In the genomic region with DNA sequence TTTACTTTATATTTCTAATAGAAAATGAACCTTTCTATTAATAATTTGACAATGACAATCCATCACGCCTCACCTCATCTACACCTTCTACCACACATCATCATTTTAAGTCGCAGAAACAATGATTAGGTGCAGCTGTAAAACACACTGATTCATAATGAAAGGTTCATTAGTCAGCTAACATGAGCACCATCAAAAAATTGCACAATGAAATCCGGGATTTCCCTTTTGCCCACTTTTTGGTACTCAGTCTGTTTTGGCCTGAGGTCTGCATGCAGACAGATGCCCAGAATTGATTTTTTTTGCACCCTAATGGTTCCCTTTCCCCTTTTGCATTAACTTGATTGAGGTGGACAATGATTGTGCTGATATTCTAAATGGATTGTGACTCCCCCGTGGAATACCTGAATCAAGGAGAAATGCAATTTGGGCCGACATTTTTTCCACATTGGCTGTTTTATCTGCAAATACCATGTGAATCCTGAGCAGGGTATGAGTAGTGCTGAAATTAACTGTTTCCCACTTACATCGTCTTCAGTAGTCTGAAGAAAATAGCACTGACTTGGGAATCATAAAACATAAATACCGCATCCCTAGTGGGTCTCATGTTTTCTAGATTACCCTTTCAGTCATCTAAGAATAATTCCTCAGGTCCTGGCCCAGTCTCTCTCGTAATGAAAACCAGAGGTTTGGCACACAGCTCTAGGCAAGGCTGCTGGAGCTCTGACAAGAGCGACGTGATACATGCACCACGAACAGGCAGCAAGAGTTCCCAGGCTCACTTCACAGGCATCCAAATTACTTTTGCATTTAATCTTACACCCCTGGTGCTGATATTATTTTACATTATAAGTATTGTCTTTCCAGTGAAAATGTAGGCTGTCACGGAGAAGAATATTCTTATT, we compare ENCODE assay signal across 14 cellular contexts.
DNase-seq lines count a peak whose midpoint lies in the region; ATAC-seq, FAIRE-seq and TF ChIP-seq lines count a peak whose summit lies in the region.
"Had no signal": no experiment of that assay in that cellular context is flagged by ENCODE, and none has a peak within 500 bp of the region (broad histone marks: within the 10 kb centered on the region; RNA-seq: fewer than 3 reads in every experiment).

No MANE protein-coding gene starts in this region.

- peak; percentile 17 for DNase-seq in AG08396 (ENCODE audit: low spot score)
- peak; percentile 79 for DNase-seq in HS-5 (ENCODE audit: low read depth)
- peak; percentile 84 for DNase-seq in bronchial epithelial cell (ENCODE audit: low read depth)
- peak; percentile 4 to 32 for DNase-seq in left colon
- no peak for DNase-seq in SJCRH30
- DNase-seq in globus pallidus (ENCODE audit: low spot score) = no peak
- no peak for DNase-seq in effector CD4-positive, alpha-beta T cell
- DNase-seq: activated CD4-positive, alpha-beta T cell treated with anti-CD3 and anti-CD28 coated beads, Interleukin-2, amount 10 ng/mL, durations not matched to agents 24 days and 14 days; colonic mucosa; EL; NCI-H187 treated with DMSO at 0.1 percent for 48 hours; SW 1271 had no signal

- H3K27me3 ChIP-seq in bronchial epithelial cell (ENCODE audit: control insufficient read depth, insufficient read depth, low read length) (no peaks in the 10 kb centered on the region), SJCRH30 (no peaks in the 10 kb centered on the region)
- H3K27me3 ChIP-seq: colonic mucosa, tibial artery had no signal

- intact Hi-C loops in left colon (cut with DNase I, micrococcal nuclease) = no loop called here

- H3K4me1 ChIP-seq in SJCRH30 = no peaks in the 10 kb centered on the region
- H3K4me1 ChIP-seq: colonic mucosa, tibial artery had no signal

- FAIRE-seq in bronchial epithelial cell (lab: Jason Lieb, UNC) = no peak

- ATAC-seq in left colon (no peak), GM21717 (IDR thresholded peaks at IDR 0.05; ENCODE audit: unreplicated experiment) (no peak)

- no peak for TF ChIP-seq CTCF in bronchial epithelial cell (IDR thresholded peaks at IDR 0.05; ENCODE audit: insufficient read depth, low read length, severe bottlenecking)

- H3K4me3 ChIP-seq in bronchial epithelial cell (ENCODE audit: low read depth, low read length) (no peak overlapping the region), SJCRH30 (no peak overlapping the region)
- H3K4me3 ChIP-seq: colonic mucosa, tibial artery had no signal

- no peaks in the 10 kb centered on the region for H3K9me3 ChIP-seq in SJCRH30 (replicated peaks)
- H3K9me3 ChIP-seq: colonic mucosa, tibial artery had no signal

- no peak overlapping the region for H3K27ac ChIP-seq in SJCRH30
- H3K27ac ChIP-seq: colonic mucosa, tibial artery had no signal

- H3K36me3 ChIP-seq in bronchial epithelial cell (ENCODE audit: control insufficient read depth, insufficient read depth, low read length) = no peaks in the 10 kb centered on the region
- no peaks in the 10 kb centered on the region for H3K36me3 ChIP-seq in SJCRH30
- H3K36me3 ChIP-seq: colonic mucosa, tibial artery had no signal

Comparison
In these comparisons a context has a peak if more than half of its experiments do, and no peak if none do; other contexts are left out.
1. DNase-seq: peak in AG08396 (single experiment), HS-5 (single experiment), bronchial epithelial cell (single experiment) and left colon (2 of 2); none in SJCRH30 (0 of 2), globus pallidus (single experiment) and effector CD4-positive, alpha-beta T cell (single experiment).